20 cellular contexts compared by ENCODE assay signal in the genomic region with DNA sequence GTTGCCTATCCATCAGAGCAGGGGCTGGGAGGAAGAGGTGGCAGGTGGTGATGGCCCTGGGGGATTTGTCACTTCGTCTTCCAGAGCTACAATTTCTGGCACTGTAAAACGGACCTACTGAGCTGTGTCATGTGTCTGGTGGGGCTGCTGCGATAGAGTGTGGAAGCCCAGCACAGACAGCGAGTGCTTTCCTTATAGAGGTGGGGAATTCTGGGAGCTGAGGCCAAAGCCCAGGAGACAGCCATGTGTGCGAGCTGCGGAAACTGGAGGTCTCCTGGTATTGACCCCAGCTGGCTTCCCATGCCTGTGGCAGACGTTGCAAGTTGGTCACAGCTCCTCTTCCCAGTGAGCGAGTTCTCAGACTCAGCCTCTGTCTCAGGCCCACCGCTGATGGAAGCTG.
A peak's percentile ranks its signal among the peaks of the same experiment; 100 is the strongest.
DNase-seq lines count a peak whose midpoint lies in the region; ATAC-seq and TF ChIP-seq lines count a peak whose summit lies in the region.
"Had no signal": no experiment of that assay in that cellular context is flagged by ENCODE, and none has a peak within 500 bp of the region (broad histone marks: within the 10 kb centered on the region; RNA-seq: fewer than 3 reads in every experiment).

No MANE protein-coding gene starts in this region.

- TF ChIP-seq CTCF in neural crest cell (conservative IDR thresholded peaks at IDR 0.05): no peak

- H3K4me1 Mint-ChIP-seq in neural crest cell: peaks cover 32% of the 10 kb centered on the region

- H3K9me3 Mint-ChIP-seq in neural crest cell: no peaks in the 10 kb centered on the region
- H3K9me3 Mint-ChIP-seq: CD4-positive, alpha-beta T cell; GM23338; HFFc6 had no signal

- no peak for TF ChIP-seq POLR2A in GM18505 (IDR thresholded peaks at IDR 0.05; ENCODE audit: borderline replicate concordance, extremely low read depth, insufficient read depth, insufficient read length)

- no peaks in the 10 kb centered on the region for H3K27me3 Mint-ChIP-seq in neural crest cell (ENCODE audit: low read depth)
- H3K27me3 Mint-ChIP-seq: CD4-positive, alpha-beta T cell had no signal

- H3K36me3 Mint-ChIP-seq in neural crest cell (ENCODE audit: low read depth): peaks cover 9% of the 10 kb centered on the region

- no peak for ATAC-seq in GM18505 (IDR thresholded peaks at IDR 0.05; ENCODE audit: unreplicated experiment)
- ATAC-seq: GM23338 had no signal

- H3K27ac Mint-ChIP-seq in neural crest cell (ENCODE audit: unreplicated experiment): peak overlapping the region; percentile 83
- H3K27ac Mint-ChIP-seq: CD4-positive, alpha-beta T cell; GM23338; HFFc6 had no signal

- no peak overlapping the region for H3K4me3 Mint-ChIP-seq in neural crest cell
- H3K4me3 Mint-ChIP-seq: CD4-positive, alpha-beta T cell; GM23338; HFFc6 had no signal

- DNase-seq in NCI-H82 (lab: John Stamatoyannopoulos, UW): peak; percentile 28
- no peak for DNase-seq in NCI-H82 treated with DMSO at 0.1 percent for 48 hours (lab: John Stamatoyannopoulos, UW; ENCODE audit: unreplicated experiment)
- DNase-seq in cerebellum (ENCODE audit: low spot score): peak; percentile 7
- DNase-seq in neural crest cell (ENCODE audit: low read depth, low spot score): no peak
- DNase-seq in NCI-H2029 treated with DMSO at 0.1 percent for 48 hours (lab: John Stamatoyannopoulos, UW): no peak
- DNase-seq in hippocampal formation (lab: John Stamatoyannopoulos, UW): no peak
- DNase-seq in NCI-H2081 (lab: John Stamatoyannopoulos, UW): no peak
- DNase-seq: 8988T; ACHN; CD4-positive, alpha-beta T cell; HFFc6; KBM-7; MV-4-11; NCI-H1105; NCI-H1436 treated with DMSO at 0.1 percent for 48 hours; NCI-H2029; NCI-H345; NCI-H510A treated with DMSO at 0.1 percent for 48 hours had no signal

Comparison
In these comparisons a context has a peak if more than half of its experiments do, and no peak if none do; other contexts are left out.
1. DNase-seq: peak in NCI-H82 (single experiment) and cerebellum (single experiment); none in NCI-H82 treated with DMSO at 0.1 percent for 48 hours (single experiment), neural crest cell (single experiment), NCI-H2029 treated with DMSO at 0.1 percent for 48 hours (single experiment), hippocampal formation (0 of 2) and NCI-H2081 (0 of 2).